ENCODE assay signal across 1 cellular context in the genomic region with DNA sequence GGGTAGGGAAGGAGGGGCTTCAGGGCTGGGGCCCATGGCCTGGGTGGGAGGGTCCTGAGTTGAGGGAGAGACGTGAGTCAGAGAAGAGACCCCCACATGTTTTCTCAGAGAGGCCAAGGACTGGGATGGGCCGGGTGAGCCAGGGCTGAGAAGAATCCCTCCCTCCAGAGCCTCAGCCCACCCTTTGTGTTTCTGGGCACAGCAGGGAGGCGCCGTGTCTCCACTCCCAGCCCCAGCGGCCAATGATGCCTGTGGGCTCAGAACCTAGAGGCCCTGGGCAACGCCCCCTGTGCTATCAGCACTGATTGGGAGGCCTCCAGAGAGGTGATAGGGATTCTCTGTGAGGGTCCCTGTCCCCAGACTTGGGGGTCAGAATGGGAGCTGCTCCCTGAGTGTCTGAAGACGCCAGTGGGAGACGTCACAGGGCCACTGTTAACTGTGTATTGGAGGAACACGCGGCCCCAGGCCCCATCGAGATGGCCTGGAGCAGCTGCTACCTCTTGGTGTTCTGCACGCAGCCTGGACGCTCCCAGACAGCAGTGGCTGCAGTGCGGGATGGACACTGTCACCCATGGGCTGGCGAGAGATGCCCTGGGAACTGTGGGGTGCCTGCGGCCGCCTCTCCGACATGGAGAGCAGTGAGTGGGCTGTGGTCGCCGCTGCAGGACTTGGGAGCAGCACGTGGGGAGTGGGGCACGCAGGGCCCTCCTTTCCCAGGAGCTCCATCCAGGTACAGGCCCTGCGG.
TF ChIP-seq lines count a peak whose summit lies in the region.

No MANE protein-coding gene starts in this region.

TF ChIP-seq in HEK293, 187 proteins besides CTCF, POLR2A, EP300 and RAD21 (continued from another document):
- peak; percentile 64 for TF ChIP-seq ZNF600 (tag by site-specific recombination; IDR thresholded peaks at IDR 0.05)
- no peak for TF ChIP-seq MEIS1 (CRISPR knock-in tag; IDR thresholded peaks at IDR 0.05; ENCODE audit: borderline replicate concordance)
- TF ChIP-seq, protein P1, sequence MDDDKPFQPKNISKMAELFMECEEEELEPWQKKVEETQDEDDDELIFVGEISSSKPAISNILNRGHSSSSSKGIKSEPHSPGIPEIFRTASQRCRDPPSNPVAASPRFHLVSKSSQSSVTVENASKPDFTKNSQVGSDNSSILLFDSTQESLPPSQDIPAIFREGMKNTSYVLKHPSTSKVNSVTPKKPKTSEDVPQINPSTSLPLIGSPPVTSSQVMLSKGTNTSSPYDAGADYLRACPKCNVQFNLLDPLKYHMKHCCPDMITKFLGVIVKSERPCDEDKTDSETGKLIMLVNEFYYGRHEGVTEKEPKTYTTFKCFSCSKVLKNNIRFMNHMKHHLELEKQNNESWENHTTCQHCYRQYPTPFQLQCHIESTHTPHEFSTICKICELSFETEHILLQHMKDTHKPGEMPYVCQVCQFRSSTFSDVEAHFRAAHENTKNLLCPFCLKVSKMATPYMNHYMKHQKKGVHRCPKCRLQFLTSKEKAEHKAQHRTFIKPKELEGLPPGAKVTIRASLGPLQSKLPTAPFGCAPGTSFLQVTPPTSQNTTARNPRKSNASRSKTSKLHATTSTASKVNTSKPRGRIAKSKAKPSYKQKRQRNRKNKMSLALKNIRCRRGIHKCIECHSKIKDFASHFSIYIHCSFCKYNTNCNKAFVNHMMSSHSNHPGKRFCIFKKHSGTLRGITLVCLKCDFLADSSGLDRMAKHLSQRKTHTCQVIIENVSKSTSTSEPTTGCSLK (tag by site-specific recombination; IDR thresholded peaks at IDR 0.05): no peak
- TF ChIP-seq KLF1 (tag by site-specific recombination; IDR thresholded peaks at IDR 0.05): peak; percentile 43; the same call in 1 of the 2 replicates
TF ChIP-seq in HEK293: peak in this region for 3.
